In genomic region chr5:132661231-132662003, GRCh38 we compare ENCODE assay signal across 17 cellular contexts. TPM values are rescaled to one million over a fixed set of nuclear protein-coding genes. Genes with fewer than 3 reads are reported as not detected.
DNase-seq lines count a peak whose midpoint lies in the region; ATAC-seq, FAIRE-seq and TF ChIP-seq lines count a peak whose summit lies in the region.
"Had no signal": no experiment of that assay in that cellular context is flagged by ENCODE, and none has a peak within 500 bp of the region (broad histone marks: within the 10 kb centered on the region; RNA-seq: fewer than 3 reads in every experiment).

No MANE protein-coding gene starts in this region.

- RAD21 ChIA-PET in GM12878 (lab: Charles Lee; ENCODE audit: unreplicated experiment): interaction anchor here (0.8 to 9.2 kb wide), 34 partner anchors 11 to 247 kb away, joined by 3 to 148 read pairs (median 5); partner anchors contain the start of genes CCNI2, IL4, KIF3A and RAD50

- H3K4me3 ChIP-seq in GM12878 (no peak overlapping the region), suprapubic skin (no peak overlapping the region), tibial artery (no peak overlapping the region)

- POLR2A ChIA-PET in GM12878 (lab: Charles Lee): interaction anchor here (0.7 to 10.8 kb wide), 10 partner anchors 13 to 140 kb away, joined by 3 to 118 read pairs (median 6); partner anchors contain the start of genes CCNI2, IL4 and KIF3A

- SMC1A ChIA-PET in GM12878 (lab: Charles Lee; ENCODE audit: uncharacterized antibody, unreplicated experiment): interaction anchor here (0.6 to 12.1 kb wide), 33 partner anchors 11 to 445 kb away, joined by 3 to 156 read pairs (median 4); partner anchors contain the start of genes CCNI2, GDF9, IL4 and KIF3A

- H3K9ac ChIP-seq in GM12878 (ENCODE audit: control insufficient read depth, insufficient read depth, low read length): peak overlapping the region; percentile 54

- no peaks in the 10 kb centered on the region for H3K36me3 Mint-ChIP-seq in activated T-cell treated with anti-CD3 and anti-CD28 coated beads, Interleukin-2, amount 50 U/mL, for 4 hours (ENCODE audit: insufficient read depth)
- H3K36me3 Mint-ChIP-seq in activated T-cell treated with anti-CD3 and anti-CD28 coated beads, Interleukin-2, amount 50 U/mL, for 24 hours (ENCODE audit: low read depth): no peaks in the 10 kb centered on the region
- peaks cover 29% of the 10 kb centered on the region for H3K36me3 Mint-ChIP-seq in stimulated activated effector memory CD8-positive, alpha-beta T cell treated with anti-CD3 and anti-CD28 coated beads, Interleukin-12 subunit alpha, Interleukin-12 subunit beta, amount 100 ng/mL, for 72 hours
- H3K36me3 Mint-ChIP-seq: IgD-negative memory B cell had no signal

- H2AFZ ChIP-seq in GM12878 (ENCODE audit: control insufficient read depth, low read depth, low read length): peak overlapping the region; percentile 84

- FAIRE-seq in GM12878 (lab: Jason Lieb, UNC): peak; percentile 35
- FAIRE-seq: urothelium cell line had no signal

- TF ChIP-seq EP300 in Ishikawa (IDR thresholded peaks at IDR 0.05; ENCODE audit: borderline replicate concordance): no peak
- no peak for TF ChIP-seq EP300 in GM12878 (IDR thresholded peaks at IDR 0.05; ENCODE audit: borderline replicate concordance in 1 of 2, control insufficient read depth in 1 of 2, low read depth in 2 of 2, low read length in 2 of 2)
- TF ChIP-seq EP300 in suprapubic skin (IDR thresholded peaks at IDR 0.05): no peak

- H3K36me3 ChIP-seq in GM12878 (ENCODE audit: control insufficient read depth in 2 of 2, insufficient read depth in 2 of 2, low read length in 1 of 2) (no peaks in the 10 kb centered on the region), suprapubic skin (no peaks in the 10 kb centered on the region), tibial artery (no peaks in the 10 kb centered on the region)

- H3K4me1 Mint-ChIP-seq in activated T-cell treated with anti-CD3 and anti-CD28 coated beads, Interleukin-2, amount 50 U/mL, for 4 hours (ENCODE audit: low read depth): peaks cover 33% of the 10 kb centered on the region
- peaks cover 62% of the 10 kb centered on the region for H3K4me1 Mint-ChIP-seq in activated T-cell treated with anti-CD3 and anti-CD28 coated beads, Interleukin-2, amount 50 U/mL, for 24 hours (ENCODE audit: low read depth)
- H3K4me1 Mint-ChIP-seq in stimulated activated effector memory CD8-positive, alpha-beta T cell treated with anti-CD3 and anti-CD28 coated beads, Interleukin-12 subunit alpha, Interleukin-12 subunit beta, amount 100 ng/mL, for 72 hours: peaks cover 86% of the 10 kb centered on the region

- H3K4me3 Mint-ChIP-seq in activated T-cell treated with anti-CD3 and anti-CD28 coated beads, Interleukin-2, amount 50 U/mL, for 4 hours: peak overlapping the region; percentile 13
- no peak overlapping the region for H3K4me3 Mint-ChIP-seq in activated T-cell treated with anti-CD3 and anti-CD28 coated beads, Interleukin-2, amount 50 U/mL, for 24 hours
- peak overlapping the region; percentile 69 for H3K4me3 Mint-ChIP-seq in stimulated activated effector memory CD8-positive, alpha-beta T cell treated with anti-CD3 and anti-CD28 coated beads, Interleukin-12 subunit alpha, Interleukin-12 subunit beta, amount 100 ng/mL, for 72 hours

- TF ChIP-seq POLR2A in GM12878 (IDR thresholded peaks at IDR 0.05; ENCODE audit: low read depth, low read length): 0 out of 2 replicates have a peak, but pooled peaks have one; percentile 10
- no peak for TF ChIP-seq POLR2A in suprapubic skin (IDR thresholded peaks at IDR 0.05)

- no peaks in the 10 kb centered on the region for H4K20me1 ChIP-seq in GM12878 (ENCODE audit: control insufficient read depth, insufficient read depth)

- CTCF ChIA-PET in GM12878 (lab: Yijun Ruan, JAX): interaction anchor here (0.7 to 7.0 kb wide), 24 partner anchors 9 to 442 kb away, joined by 3 to 58 read pairs (median 4); partner anchors contain the start of genes IL4 and KIF3A

- TF ChIP-seq RAD21 in Ishikawa (IDR thresholded peaks at IDR 0.05; ENCODE audit: low read depth) (peak; percentile 49; the same call in 1 of the 2 replicates), GM12878 (IDR thresholded peaks at IDR 0.05; ENCODE audit: insufficient read depth, low read depth, low read length) (peak; percentile 49)

- TF ChIP-seq CTCF in GM12878 (IDR thresholded peaks at IDR 0.05 in 2 of 3, conservative IDR thresholded peaks at IDR 0.05 in 1 of 3; ENCODE audit: control insufficient read depth in 2 of 3, extremely low read depth in 1 of 3, insufficient read depth in 1 of 3, low read depth in 3 of 3, low read length in 3 of 3) (peak in 2 of 3 experiments; percentile 18 to 35; a peak in 3 of 6 replicates), suprapubic skin (IDR thresholded peaks at IDR 0.05) (no peak), tibial artery (IDR thresholded peaks at IDR 0.05) (no peak)

- H3K4me1 ChIP-seq in GM12878 (ENCODE audit: control insufficient read depth, insufficient read depth, low read length): peaks cover 73% of the 10 kb centered on the region
- H3K4me1 ChIP-seq in suprapubic skin: peaks cover 6% of the 10 kb centered on the region
- H3K4me1 ChIP-seq in tibial artery: peaks cover 0 to 7% (median 5%) of the 10 kb centered on the region in 4 donors

- no peak for ATAC-seq in activated T-cell treated with anti-CD3 and anti-CD28 coated beads, Interleukin-2, amount 50 U/mL, for 4 hours
- peak; percentile 2 for ATAC-seq in GM12878
- ATAC-seq in stimulated activated effector memory CD8-positive, alpha-beta T cell treated with anti-CD3 and anti-CD28 coated beads, Interleukin-12 subunit alpha, Interleukin-12 subunit beta, amount 100 ng/mL, for 72 hours: no peak
- ATAC-seq in HG02840 (IDR thresholded peaks at IDR 0.05; ENCODE audit: low FRiP score, unreplicated experiment): no peak
- ATAC-seq: PC-3 had no signal

- H3K27ac Mint-ChIP-seq in activated T-cell treated with anti-CD3 and anti-CD28 coated beads, Interleukin-2, amount 50 U/mL, for 24 hours: no peak overlapping the region
- H3K27ac Mint-ChIP-seq in stimulated activated effector memory CD8-positive, alpha-beta T cell treated with anti-CD3 and anti-CD28 coated beads, Interleukin-12 subunit alpha, Interleukin-12 subunit beta, amount 100 ng/mL, for 72 hours: peak overlapping the region; percentile 92

- in situ Hi-C loops in GM12878 (cut with MboI): no loop called here

- H3K27ac ChIP-seq in GM12878 (ENCODE audit: control insufficient read depth, insufficient read depth) (peak overlapping the region; percentile 96), suprapubic skin (no peak overlapping the region), tibial artery (no peak overlapping the region)

- BruUV-seq in GM12878 (replicated peaks; lab: Mats Ljungman, UMichigan): no TSS peak

- DNase-seq in activated T-cell treated with anti-CD3 and anti-CD28 coated beads, Interleukin-2, amount 50 U/mL, for 4 hours: no peak
- no peak for DNase-seq in activated T-cell treated with anti-CD3 and anti-CD28 coated beads, Interleukin-2, amount 50 U/mL, for 24 hours
- DNase-seq in GM12878 (ENCODE audit: low read depth, low spot score) (no peak), suprapubic skin (ENCODE audit: low spot score in 2 of 2) (no peak), tibial artery (no peak)
- DNase-seq in stimulated activated effector memory CD8-positive, alpha-beta T cell treated with anti-CD3 and anti-CD28 coated beads, Interleukin-12 subunit alpha, Interleukin-12 subunit beta, amount 100 ng/mL, for 72 hours (ENCODE audit: low spot score in 2 of 2): no peak
- DNase-seq: activated effector memory CD4-positive, alpha-beta T cell treated with Interleukin-2 at 50 U/mL for 16 hours; caudate nucleus; H7; NCI-H2081; PC-3; T1000 had no signal

- peak overlapping the region; percentile 59 for H3K4me2 ChIP-seq in GM12878 (ENCODE audit: control insufficient read depth, insufficient read depth)

- peaks cover 13% of the 10 kb centered on the region for H3K27me3 Mint-ChIP-seq in activated T-cell treated with anti-CD3 and anti-CD28 coated beads, Interleukin-2, amount 50 U/mL, for 4 hours (ENCODE audit: low read depth)
- H3K27me3 Mint-ChIP-seq in activated T-cell treated with anti-CD3 and anti-CD28 coated beads, Interleukin-2, amount 50 U/mL, for 24 hours: peaks cover 29% of the 10 kb centered on the region

- no peaks in the 10 kb centered on the region for H3K9me3 ChIP-seq in GM12878 (replicated peaks; ENCODE audit: control insufficient read depth, insufficient read depth, low read length)
- no peaks in the 10 kb centered on the region for H3K9me3 ChIP-seq in suprapubic skin
- H3K9me3 ChIP-seq in tibial artery: no peaks in the 10 kb centered on the region

- no peaks in the 10 kb centered on the region for H3K9me3 Mint-ChIP-seq in activated T-cell treated with anti-CD3 and anti-CD28 coated beads, Interleukin-2, amount 50 U/mL, for 4 hours
- no peaks in the 10 kb centered on the region for H3K9me3 Mint-ChIP-seq in activated T-cell treated with anti-CD3 and anti-CD28 coated beads, Interleukin-2, amount 50 U/mL, for 24 hours
- H3K9me3 Mint-ChIP-seq in stimulated activated effector memory CD8-positive, alpha-beta T cell treated with anti-CD3 and anti-CD28 coated beads, Interleukin-12 subunit alpha, Interleukin-12 subunit beta, amount 100 ng/mL, for 72 hours: no peaks in the 10 kb centered on the region
- H3K9me3 Mint-ChIP-seq: IgD-negative memory B cell had no signal

- no peaks in the 10 kb centered on the region for H3K79me2 ChIP-seq in GM12878 (ENCODE audit: control insufficient read depth, insufficient read depth, low read length)

- 55% methylated on average over 12 of the region's 12 CpGs for WGBS in GM12878 (ENCODE audit: insufficient coverage, insufficient replicate concordance, low lambda C conversion rate, missing lambda C conversion rate)
- 82% methylated on average over 8 of the region's 12 CpGs for WGBS in suprapubic skin

- H3K27me3 ChIP-seq in GM12878 (replicated peaks in 1 of 2; ENCODE audit: control insufficient read depth in 2 of 2, insufficient read depth in 2 of 2, low read length in 1 of 2) (no peaks in the 10 kb centered on the region), suprapubic skin (peaks cover 7% of the 10 kb centered on the region), tibial artery (peaks cover 0 to 3% of the 10 kb centered on the region in 2 donors)

- intact Hi-C loops in GM12878 (cut with micrococcal nuclease; ENCODE audit: unreplicated experiment) (loop anchor here (2.0 to 5.0 kb wide), 9 partner anchors 21 to 239 kb away; partner anchors contain the start of genes GDF9, KIF3A and UQCRQ), tibial artery (cut with DNase I; ENCODE audit: low total_unique reads) (no loop called here)

RNA-seq across cellular contexts. Expression of gene IL13, which starts 3.4 kb away (rescaled TPM):
- total RNA-seq in activated T-cell treated with anti-CD3 and anti-CD28 coated beads, Interleukin-2, amount 50 U/mL, for 4 hours: 10 to 100 TPM; 12.5 to 56.8 (median 26.9) TPM
- 0.52 and 0.98 TPM in 2 replicates for total RNA-seq in GM12878 (2013; cell fraction: nucleolus; rRNA removed)
- total RNA-seq in GM12878 (2014; rRNA removed) (0.05 and 0.40 TPM in 2 replicates), GM12878 (2014; rRNA removed; fragmentation: Illumina TruSeq; extraction: Trizol) (not detected in 2 replicates), GM12878 (2021) (not detected in 2 replicates), suprapubic skin (1 to 10 TPM in 1 of 4 donors, under 1 TPM in 1, not detected in 2; 0.80 to 1.4 TPM)
- 0.24 TPM for polyA plus RNA-seq in GM12878 (2011; ENCODE audit: low read depth)
- polyA plus RNA-seq in GM12878 (2011; rRNA removed) (0.11 and 0.13 TPM in 2 replicates), GM12878 (2014; fragmentation: Illumina TruSeq; extraction: Trizol) (0.06 TPM in 1 of 2 replicates, not detected in the other), GM12878 (2014; fragmentation: Nextera tagmentation; extraction: Ambion mirVana) (not detected), GM12878 (2014; rRNA removed) (0.10 and 0.11 TPM in 2 replicates), GM12878 (2016; fragmentation: Nextera tagmentation; extraction: Ambion mirVana) (not detected)
- polyA plus RNA-seq in GM12878 (2011; cell fraction: cytosol; rRNA removed): 0.12 and 0.27 TPM in 2 replicates
- polyA plus RNA-seq in GM12878 (2011; cell fraction: nucleus; rRNA removed): 1.2 and 1.3 TPM in 2 replicates
- polyA plus RNA-seq in GM12878 (2012): 0.35 and 0.58 TPM in 2 replicates
- polyA minus RNA-seq in GM12878 (2011; rRNA and poly(A)+ RNA removed): 0.36 TPM in 1 of 2 replicates, not detected in the other
- polyA minus RNA-seq in GM12878 (2011; cell fraction: cytosol; rRNA and poly(A)+ RNA removed): not detected in 2 replicates
- 0.77 and 0.85 TPM in 2 replicates for polyA minus RNA-seq in GM12878 (2011; cell fraction: nucleus; rRNA and poly(A)+ RNA removed)
- total RNA-seq: fibroblast of lung, H7, PC-3 had no signal
- polyA plus RNA-seq: fibroblast of lung, IgD-negative memory B cell had no signal

RNA-seq across cellular contexts. Expression of gene IL4, which starts 12.4 kb away (rescaled TPM):
- 10 to 100 TPM; 17.9 to 45.9 (median 18.5) TPM for total RNA-seq in activated T-cell treated with anti-CD3 and anti-CD28 coated beads, Interleukin-2, amount 50 U/mL, for 4 hours
- total RNA-seq in GM12878 (2013; cell fraction: nucleolus; rRNA removed): not detected in 2 replicates
- total RNA-seq in GM12878 (2014; rRNA removed): not detected in 2 replicates
- not detected in 2 replicates for total RNA-seq in GM12878 (2014; rRNA removed; fragmentation: Illumina TruSeq; extraction: Trizol)
- total RNA-seq in GM12878 (2021): not detected in 2 replicates
- polyA plus RNA-seq in GM12878 (2011; ENCODE audit: low read depth): not detected
- polyA plus RNA-seq in GM12878 (2011; rRNA removed): 0.80 and 1.1 TPM in 2 replicates
- 1.6 and 2.4 TPM in 2 replicates for polyA plus RNA-seq in GM12878 (2011; cell fraction: cytosol; rRNA removed)
- polyA plus RNA-seq in GM12878 (2011; cell fraction: nucleus; rRNA removed): 0.75 TPM in 1 of 2 replicates, not detected in the other
- polyA plus RNA-seq in GM12878 (2012): not detected in 2 replicates
- not detected in 2 replicates for polyA plus RNA-seq in GM12878 (2014; fragmentation: Illumina TruSeq; extraction: Trizol)
- under 1 TPM; 0.20 to 0.50 TPM for polyA plus RNA-seq in GM12878 (2014; fragmentation: Nextera tagmentation; extraction: Ambion mirVana)
- polyA plus RNA-seq in GM12878 (2014; rRNA removed): not detected in 2 replicates
- not detected for polyA plus RNA-seq in GM12878 (2016; fragmentation: Nextera tagmentation; extraction: Ambion mirVana)
- not detected in 2 replicates for polyA minus RNA-seq in GM12878 (2011; rRNA and poly(A)+ RNA removed)
- not detected in 2 replicates for polyA minus RNA-seq in GM12878 (2011; cell fraction: cytosol; rRNA and poly(A)+ RNA removed)
- polyA minus RNA-seq in GM12878 (2011; cell fraction: nucleus; rRNA and poly(A)+ RNA removed): not detected in 2 replicates
- total RNA-seq in suprapubic skin: not detected
- total RNA-seq: fibroblast of lung, H7, PC-3 had no signal
- polyA plus RNA-seq: fibroblast of lung, IgD-negative memory B cell had no signal

Comparison
In these comparisons a context has a peak if more than half of its experiments do, and no peak if none do; other contexts are left out.
1. CTCF ChIP-seq: peak in GM12878 (2 of 3); none in suprapubic skin (0 of 2) and tibial artery (0 of 2).
2. RNA of gene IL13, which starts 3.4 kb away (total RNA-seq): 12.5 to 56.8 TPM in activated T-cell treated with anti-CD3 and anti-CD28 coated beads, Interleukin-2, amount 50 U/mL, for 4 hours; 0.80 to 1.4 TPM in suprapubic skin and 0.05 to 0.98 TPM in GM12878; every median in the first group is over 4 times any median in the second.
3. RNA of gene IL4, which starts 12.4 kb away (total RNA-seq): 17.9 to 45.9 TPM in activated T-cell treated with anti-CD3 and anti-CD28 coated beads, Interleukin-2, amount 50 U/mL, for 4 hours; not detected in GM12878 and not detected in suprapubic skin; every median in the first group is over 10 times any median in the second.